In genomic region chr19:16075430-16076153, GRCh38 we compare ENCODE assay signal across 8 cellular contexts. TPM values are rescaled to one million over a fixed set of nuclear protein-coding genes. Genes with fewer than 3 reads are reported as not detected.
DNase-seq lines count a peak whose midpoint lies in the region; ATAC-seq and TF ChIP-seq lines count a peak whose summit lies in the region.

No MANE protein-coding gene starts in this region.

- H3K36me3 ChIP-seq in CD8-positive, alpha-beta T cell (ENCODE audit: insufficient read depth, low read length) = no peaks in the 10 kb centered on the region
- H3K36me3 ChIP-seq in neural progenitor cell = no peaks in the 10 kb centered on the region

- POLR2A ChIA-PET in CD8-positive, alpha-beta T cell (lab: Charles Lee) = interaction anchor here (2.3 to 3.0 kb wide), 2 partner anchors 10 to 35 kb away, joined by 10 to 18 read pairs; partner anchors contain the start of gene RAB8A

- H3K27ac ChIP-seq in CD8-positive, alpha-beta T cell (ENCODE audit: low read depth, low read length) = peak overlapping the region; percentile 64
- H3K27ac ChIP-seq in neural progenitor cell = peak overlapping the region; percentile 99

- no peaks in the 10 kb centered on the region for H3K9me3 Mint-ChIP-seq in CD8-positive, alpha-beta T cell
- H3K9me3 Mint-ChIP-seq in effector memory CD8-positive, alpha-beta T cell = no peaks in the 10 kb centered on the region
- H3K9me3 Mint-ChIP-seq in neural progenitor cell = no peaks in the 10 kb centered on the region

- H4K20me1 ChIP-seq in neural progenitor cell (ENCODE audit: low read depth) = peaks cover 33% of the 10 kb centered on the region

- TF ChIP-seq CTCF in CD8-positive, alpha-beta T cell (IDR thresholded peaks at IDR 0.05) = no peak
- TF ChIP-seq CTCF in NB4 (IDR thresholded peaks at IDR 0.05; ENCODE audit: low read depth, low read length) (no peak), neural progenitor cell (IDR thresholded peaks at IDR 0.05) (no peak)

- peaks cover 11% of the 10 kb centered on the region for H3K36me3 Mint-ChIP-seq in CD8-positive, alpha-beta T cell
- H3K36me3 Mint-ChIP-seq in effector memory CD8-positive, alpha-beta T cell (ENCODE audit: insufficient read depth) = peaks cover 41% of the 10 kb centered on the region
- peaks cover 4% of the 10 kb centered on the region for H3K36me3 Mint-ChIP-seq in neural progenitor cell

- H3K4me3 ChIP-seq in CD8-positive, alpha-beta T cell (ENCODE audit: low read depth, low read length) = peak overlapping the region; percentile 59
- H3K4me3 ChIP-seq in NB4 (ENCODE audit: low read depth, low read length) (peak overlapping the region; percentile 62), neural progenitor cell (peak overlapping the region; percentile 98)

- no peaks in the 10 kb centered on the region for H3K27me3 ChIP-seq in CD8-positive, alpha-beta T cell (ENCODE audit: insufficient read depth, low read length)
- no peaks in the 10 kb centered on the region for H3K27me3 ChIP-seq in neural progenitor cell

- H3K4me1 ChIP-seq in CD8-positive, alpha-beta T cell (ENCODE audit: insufficient read depth, low read length) = peaks cover 81% of the 10 kb centered on the region
- H3K4me1 ChIP-seq in neural progenitor cell = peaks cover 30% of the 10 kb centered on the region

- CTCF ChIA-PET in CD8-positive, alpha-beta T cell (lab: Charles Lee) = interaction anchor here (0.9 to 8.7 kb wide), 7 partner anchors 9 to 35 kb away, joined by 3 to 80 read pairs (median 6); no protein-coding TSS in a partner anchor

- no peaks in the 10 kb centered on the region for H3K27me3 Mint-ChIP-seq in CD8-positive, alpha-beta T cell (ENCODE audit: low read depth)
- H3K27me3 Mint-ChIP-seq in effector memory CD8-positive, alpha-beta T cell = no peaks in the 10 kb centered on the region
- H3K27me3 Mint-ChIP-seq in neural progenitor cell (ENCODE audit: insufficient read depth, low read depth) = peaks cover 25% of the 10 kb centered on the region

- H3K9me3 ChIP-seq in CD8-positive, alpha-beta T cell (ENCODE audit: low read length) = no peaks in the 10 kb centered on the region
- H3K9me3 ChIP-seq in neural progenitor cell (ENCODE audit: low read depth) = no peaks in the 10 kb centered on the region

- peaks cover 38% of the 10 kb centered on the region for H3F3A ChIP-seq in neural progenitor cell (ENCODE audit: low read depth)

- peak overlapping the region; percentile 79 for H3K4me3 Mint-ChIP-seq in CD8-positive, alpha-beta T cell
- H3K4me3 Mint-ChIP-seq in effector memory CD8-positive, alpha-beta T cell = peak overlapping the region; percentile 82 to 96
- peak overlapping the region; percentile 89 for H3K4me3 Mint-ChIP-seq in neural progenitor cell

- H3K4me2 ChIP-seq in neural progenitor cell = peak overlapping the region; percentile 100

- H3K79me2 ChIP-seq in neural progenitor cell (ENCODE audit: low read depth) = peaks cover 52% of the 10 kb centered on the region

- TF ChIP-seq POLR2A in NB4 (IDR thresholded peaks at IDR 0.05; ENCODE audit: extremely low read depth, insufficient read length) = no peak

- no peak for DNase-seq in CD8-positive, alpha-beta T cell
- DNase-seq in NB4 (ENCODE audit: low read depth) (no peak), neural progenitor cell (ENCODE audit: low spot score) (peak; percentile 11), COLO668 (lab: John Stamatoyannopoulos, UW; ENCODE audit: unreplicated experiment) (no peak), NCI-H1436 (lab: John Stamatoyannopoulos, UW) (no peak), NCI-H2196 treated with DMSO at 0.1 percent for 48 hours (lab: John Stamatoyannopoulos, UW; ENCODE audit: unreplicated experiment) (no peak)
- DNase-seq in effector memory CD8-positive, alpha-beta T cell = no peak

- ATAC-seq in CD8-positive, alpha-beta T cell = no peak
- ATAC-seq in effector memory CD8-positive, alpha-beta T cell (replicated peaks) = no peak
- no peak for ATAC-seq in HG02981 (IDR thresholded peaks at IDR 0.05; ENCODE audit: unreplicated experiment)

- intact Hi-C loops in CD8-positive, alpha-beta T cell (cut with DNase I, micrococcal nuclease) = loop anchor here (1.0 to 5.0 kb wide), 4 partner anchors 36 to 292 kb away; partner anchors contain the start of gene RAB8A (in 1 of the 2)

- peak overlapping the region; percentile 81 for H3K9ac ChIP-seq in neural progenitor cell

- H2AFZ ChIP-seq in neural progenitor cell (replicated peaks) = peak overlapping the region; percentile 22

- peaks cover 69% of the 10 kb centered on the region for H3K4me1 Mint-ChIP-seq in CD8-positive, alpha-beta T cell (ENCODE audit: low read depth)
- peaks cover 31 to 40% of the 10 kb centered on the region in 2 donors for H3K4me1 Mint-ChIP-seq in effector memory CD8-positive, alpha-beta T cell (ENCODE audit: low read depth in 2 of 2)
- peaks cover 31% of the 10 kb centered on the region for H3K4me1 Mint-ChIP-seq in neural progenitor cell

- H3K27ac Mint-ChIP-seq in CD8-positive, alpha-beta T cell = peak overlapping the region; percentile 90
- H3K27ac Mint-ChIP-seq in effector memory CD8-positive, alpha-beta T cell = peak overlapping the region; percentile 92 to 96
- peak overlapping the region; percentile 94 for H3K27ac Mint-ChIP-seq in neural progenitor cell

RNA-seq across cellular contexts. Expression of gene TPM4, which starts 0.7 kb away (rescaled TPM):
- total RNA-seq in CD8-positive, alpha-beta T cell = 100 to 1,000 TPM; 187 to 199 TPM
- total RNA-seq in neural progenitor cell (ENCODE audit: low replicate concordance) = 446 and 535 TPM in 2 replicates

RNA-seq across cellular contexts. Expression of gene RAB8A, which starts 36.1 kb away (rescaled TPM):
- total RNA-seq in CD8-positive, alpha-beta T cell = 10 to 100 TPM; 79.1 to 88.4 TPM
- total RNA-seq in neural progenitor cell (ENCODE audit: low replicate concordance) = 39.2 and 61.7 TPM in 2 replicates
